25 cellular contexts compared by ENCODE assay signal in genomic region chrX:1378306-1378758, GRCh38. TPM values are rescaled to one million over a fixed set of nuclear protein-coding genes. Genes with fewer than 3 reads are reported as not detected.
A peak's percentile ranks its signal among the peaks of the same experiment; 100 is the strongest.
DNase-seq lines count a peak whose midpoint lies in the region; ATAC-seq and TF ChIP-seq lines count a peak whose summit lies in the region.
"Had no signal": no experiment of that assay in that cellular context is flagged by ENCODE, and none has a peak within 500 bp of the region (broad histone marks: within the 10 kb centered on the region; RNA-seq: fewer than 3 reads in every experiment).

No MANE protein-coding gene starts in this region.

- H3K79me2 ChIP-seq in osteoblast (ENCODE audit: insufficient read depth, low read length): no peaks in the 10 kb centered on the region

- H3K9me3 ChIP-seq in osteoblast (ENCODE audit: low read depth, low read length): no peaks in the 10 kb centered on the region
- H3K9me3 ChIP-seq: gastrocnemius medialis, thoracic aorta had no signal

- H3K36me3 ChIP-seq in osteoblast (ENCODE audit: insufficient read depth, low read length): no peaks in the 10 kb centered on the region
- H3K36me3 ChIP-seq: thoracic aorta had no signal

- H3K4me2 ChIP-seq in osteoblast (ENCODE audit: insufficient read depth, low read length): no peak overlapping the region

- TF ChIP-seq CTCF in GM13976 (IDR thresholded peaks at IDR 0.05; ENCODE audit: borderline replicate concordance, control extremely low read depth, extremely low read depth, insufficient read depth, missing control alignments): no peak
- TF ChIP-seq CTCF in osteoblast (IDR thresholded peaks at IDR 0.05; ENCODE audit: extremely low read depth, low read depth, low read length): no peak

- no peaks in the 10 kb centered on the region for H4K20me1 ChIP-seq in osteoblast (ENCODE audit: insufficient read depth, low read length)

- peaks cover under 1% of the 10 kb centered on the region for H3K4me1 ChIP-seq in osteoblast (ENCODE audit: insufficient read depth, low read length)
- H3K4me1 ChIP-seq: gastrocnemius medialis had no signal

- H3K27ac ChIP-seq in osteoblast (ENCODE audit: low read depth, low read length): no peak overlapping the region
- H3K27ac ChIP-seq: gastrocnemius medialis, skin epidermis, thoracic aorta, WERI-Rb-1 had no signal

- in situ Hi-C loops in GM13976 (cut with MboI; ENCODE audit: low sequenced_read_pairs, unreplicated experiment): no loop called here

- ATAC-seq in esophagus mucosa (peak; percentile 22), HG03159 (IDR thresholded peaks at IDR 0.05; ENCODE audit: unreplicated experiment) (no peak), HG03442 (IDR thresholded peaks at IDR 0.05; ENCODE audit: unreplicated experiment) (no peak)
- ATAC-seq: gastrocnemius medialis; naive thymus-derived CD8-positive, alpha-beta T cell had no signal

- peak; percentile 37 for DNase-seq in D341Med (ENCODE audit: low spot score)
- peak; percentile 19 for DNase-seq in GM13976 (ENCODE audit: low spot score)
- DNase-seq in osteoblast (ENCODE audit: insufficient read length, low spot score, missing footprints): peak; percentile 82
- no peak for DNase-seq in SK-N-DZ (ENCODE audit: low spot score)
- DNase-seq: activated effector memory CD4-positive, alpha-beta T cell treated with Interleukin-2 at 50 U/mL for 16 hours; AML-193; amniotic stem cell; central memory CD4-positive, alpha-beta T cell; COR-L47; GOT3; kidney glomerular epithelial cell; naive thymus-derived CD8-positive, alpha-beta T cell; NCI-H1417 treated with DMSO at 0.1 percent for 48 hours; NCI-H2171; SIG-M5; WERI-Rb-1 had no signal

- no peak overlapping the region for H2AFZ ChIP-seq in osteoblast (ENCODE audit: low read length)

- H3K27me3 ChIP-seq in osteoblast (ENCODE audit: insufficient read depth, low read length): no peaks in the 10 kb centered on the region
- H3K27me3 ChIP-seq: gastrocnemius medialis had no signal

- no peak overlapping the region for H3K4me3 ChIP-seq in osteoblast (ENCODE audit: insufficient read depth, low read length)
- H3K4me3 ChIP-seq: gastrocnemius medialis, skin epidermis, thoracic aorta had no signal

RNA-seq across cellular contexts. Expression of gene SLC25A6, which starts 13.6 kb away (rescaled TPM):
- total RNA-seq in esophagus mucosa: 294 TPM
- 182 and 203 TPM in 2 replicates for total RNA-seq in osteoblast
- 202 and 230 TPM in 2 replicates for polyA plus RNA-seq in SK-N-DZ (2014; cell fraction: cytosol; rRNA removed)
- polyA plus RNA-seq in SK-N-DZ (2014; cell fraction: nucleus; rRNA removed): 91.3 and 119 TPM in 2 replicates

RNA-seq across cellular contexts. Expression of gene IL3RA, which starts 41.7 kb away (rescaled TPM):
- total RNA-seq in esophagus mucosa (1.2 TPM), osteoblast (0.72 and 0.88 TPM in 2 replicates)
- not detected in 2 replicates for polyA plus RNA-seq in SK-N-DZ (2014; cell fraction: cytosol; rRNA removed)
- polyA plus RNA-seq in SK-N-DZ (2014; cell fraction: nucleus; rRNA removed): not detected in 2 replicates
- total RNA-seq: activated CD8-positive, alpha-beta memory T cell treated with anti-CD3 and anti-CD28 coated beads for 36 hours; M059J; OCI-LY7 had no signal
